In genomic region chr11:17813391-17814059, GRCh38 we compare ENCODE assay signal across 17 cellular contexts.
DNase-seq lines count a peak whose midpoint lies in the region; ATAC-seq, FAIRE-seq and TF ChIP-seq lines count a peak whose summit lies in the region.
"Had no signal": no experiment of that assay in that cellular context is flagged by ENCODE, and none has a peak within 500 bp of the region (broad histone marks: within the 10 kb centered on the region; RNA-seq: fewer than 3 reads in every experiment).

No MANE protein-coding gene starts in this region.

- ATAC-seq in omental fat pad (ENCODE audit: low FRiP score) (peak; percentile 84), HG03457 (IDR thresholded peaks at IDR 0.05; ENCODE audit: unreplicated experiment) (no peak), HG03469 (IDR thresholded peaks at IDR 0.05; ENCODE audit: unreplicated experiment) (no peak), GM18511 (IDR thresholded peaks at IDR 0.05; ENCODE audit: unreplicated experiment) (no peak)
- ATAC-seq: A549; HepG2; stimulated activated memory B cell treated with anti-CD40 and anti-IgM and Interleukin-4, amounts not matched to agents 10 μg/mL and 1 μg/mL and 100 μg/mL, for 72 hours had no signal

- H3K4me3 ChIP-seq in AG10803 (ENCODE audit: low read length) (no peak overlapping the region), bronchial epithelial cell (ENCODE audit: low read depth, low read length) (no peak overlapping the region)
- H3K4me3 ChIP-seq: A549, right atrium auricular region, tibial nerve had no signal

- CTCF ChIA-PET in RWPE1 (lab: Yijun Ruan, JAX) = interaction anchor here (1.1 kb wide), 1 partner anchor 83 kb away, joined by 4 read pairs; no protein-coding TSS in a partner anchor

- no peaks in the 10 kb centered on the region for H3K36me3 ChIP-seq in bronchial epithelial cell (ENCODE audit: control insufficient read depth, insufficient read depth, low read length)
- H3K36me3 ChIP-seq: right atrium auricular region, tibial nerve had no signal

- POLR2A ChIA-PET in RWPE1 (lab: Yijun Ruan, JAX; ENCODE audit: low non-redundant PET) = interaction anchor here (0.6 kb wide), 1 partner anchor 57 kb away, joined by 3 read pairs; no protein-coding TSS in a partner anchor

- DNase-seq in AG10803 (ENCODE audit: low read depth) (peak; percentile 42), RWPE1 (ENCODE audit: low spot score) (peak; percentile 24), bronchial epithelial cell (ENCODE audit: low read depth) (no peak), omental fat pad (ENCODE audit: low spot score) (no peak), NCI-H1105 (lab: John Stamatoyannopoulos, UW) (no peak)
- DNase-seq: activated B cell treated with CpG ODN at 0.5 μM for 24 hours, NCI-H187 treated with DMSO at 0.1 percent for 48 hours, NCI-H446, T-helper 2 cell had no signal

- TF ChIP-seq CTCF in AG10803 (conservative IDR thresholded peaks at IDR 0.05; ENCODE audit: low read length) (no peak), RWPE1 (conservative IDR thresholded peaks at IDR 0.05; ENCODE audit: low read depth) (no peak), bronchial epithelial cell (IDR thresholded peaks at IDR 0.05; ENCODE audit: insufficient read depth, low read length, severe bottlenecking) (no peak), omental fat pad (IDR thresholded peaks at IDR 0.05) (no peak)

- no peaks in the 10 kb centered on the region for H3K27me3 ChIP-seq in bronchial epithelial cell (ENCODE audit: control insufficient read depth, insufficient read depth, low read length)
- H3K27me3 ChIP-seq: right atrium auricular region, tibial nerve had no signal

- FAIRE-seq in bronchial epithelial cell (lab: Jason Lieb, UNC) = peak; percentile 88
- FAIRE-seq: A549, HepG2 had no signal

- no peak overlapping the region for H3K27ac ChIP-seq in RWPE1
- H3K27ac ChIP-seq: A549, right atrium auricular region, tibial nerve had no signal

Comparison
In these comparisons a context has a peak if more than half of its experiments do, and no peak if none do; other contexts are left out.
1. DNase-seq: peak in AG10803 (single experiment) and RWPE1 (single experiment); none in bronchial epithelial cell (single experiment), omental fat pad (single experiment) and NCI-H1105 (single experiment).